11 cellular contexts compared by ENCODE assay signal in genomic region chr2:53575606-53576360, GRCh38.
DNase-seq lines count a peak whose midpoint lies in the region; ATAC-seq and TF ChIP-seq lines count a peak whose summit lies in the region.
"Had no signal": no experiment of that assay in that cellular context is flagged by ENCODE, and none has a peak within 500 bp of the region (broad histone marks: within the 10 kb centered on the region; RNA-seq: fewer than 3 reads in every experiment).

No MANE protein-coding gene starts in this region.

- H3K36me3 Mint-ChIP-seq in endodermal cell (ENCODE audit: low read depth) (no peaks in the 10 kb centered on the region), endothelial cell (ENCODE audit: low read depth, unreplicated experiment) (no peaks in the 10 kb centered on the region)
- H3K36me3 Mint-ChIP-seq: naive B cell had no signal

- H3K27me3 Mint-ChIP-seq in endodermal cell (ENCODE audit: insufficient read depth) (peaks cover 3% of the 10 kb centered on the region), endothelial cell (ENCODE audit: unreplicated experiment) (no peaks in the 10 kb centered on the region)

- intact Hi-C loops in sciatic nerve (cut with DNase I), result no loop called here

- H3K27ac Mint-ChIP-seq in endodermal cell (no peak overlapping the region), endothelial cell (ENCODE audit: unreplicated experiment) (no peak overlapping the region)
- H3K27ac Mint-ChIP-seq: naive B cell; stimulated activated naive CD8-positive, alpha-beta T cell treated with anti-CD3 and anti-CD28 coated beads, Interleukin-15, Interleukin-2, amounts not matched to agents 100 ng/mL and 50 ng/mL, for 24 hours had no signal

- H3K9me3 Mint-ChIP-seq in endodermal cell, result no peaks in the 10 kb centered on the region
- no peaks in the 10 kb centered on the region for H3K9me3 Mint-ChIP-seq in endothelial cell (ENCODE audit: unreplicated experiment)
- H3K9me3 Mint-ChIP-seq: stimulated activated naive CD8-positive, alpha-beta T cell treated with anti-CD3 and anti-CD28 coated beads, Interleukin-15, Interleukin-2, amounts not matched to agents 100 ng/mL and 50 ng/mL, for 24 hours had no signal

- peaks cover 5% of the 10 kb centered on the region for H3K4me1 ChIP-seq in endodermal cell (ENCODE audit: control insufficient read depth, insufficient read depth, low read length)

- H3K9me3 ChIP-seq in endodermal cell (ENCODE audit: control insufficient read depth, low read length), result no peaks in the 10 kb centered on the region
- H3K9me3 ChIP-seq: heart left ventricle had no signal

- H3K27me3 ChIP-seq in endodermal cell (ENCODE audit: control insufficient read depth, insufficient read depth, low read length, poor library complexity, severe bottlenecking), result no peaks in the 10 kb centered on the region
- H3K27me3 ChIP-seq: heart left ventricle had no signal

- WGBS in endodermal cell (ENCODE audit: insufficient coverage in 1 of 2, insufficient read length in 1 of 2), 2 experiments, result 73 to 82% methylated on average over 2 to 7 of the region's 8 CpGs

- ATAC-seq in sciatic nerve (peak; percentile 74), HG02759 (IDR thresholded peaks at IDR 0.05; ENCODE audit: unreplicated experiment) (no peak)

- DNase-seq in LHCN-M2 (ENCODE audit: low read depth) (peak; percentile 25), NCI-H446 treated with DMSO at 0.1 percent for 48 hours (lab: John Stamatoyannopoulos, UW) (peak; percentile 35), endodermal cell (no peak), sciatic nerve (ENCODE audit: low spot score) (no peak), endothelial cell (ENCODE audit: low spot score) (no peak)
- no peak for DNase-seq in stimulated activated CD4-positive, alpha-beta T cell treated with anti-CD3 and anti-CD28 coated beads, Interleukin-1b, Interleukin-23, amount 100 ng/mL, for 48 hours
- DNase-seq: naive B cell, NCI-H1048 had no signal

- TF ChIP-seq CTCF in endodermal cell (conservative IDR thresholded peaks at IDR 0.05), result no peak
- no peak for TF ChIP-seq CTCF in endothelial cell (IDR thresholded peaks at IDR 0.05; ENCODE audit: unreplicated experiment)

- H3K4me1 Mint-ChIP-seq in endodermal cell (peaks cover 23% of the 10 kb centered on the region), endothelial cell (ENCODE audit: unreplicated experiment) (no peaks in the 10 kb centered on the region)
- H3K4me1 Mint-ChIP-seq: naive B cell had no signal

- no peak overlapping the region for H3K4me3 ChIP-seq in endodermal cell (ENCODE audit: low read length)

- peak overlapping the region; percentile 11 for H3K27ac ChIP-seq in endodermal cell (ENCODE audit: low read depth, low read length)

- H3K4me3 Mint-ChIP-seq in endodermal cell, result no peak overlapping the region
- H3K4me3 Mint-ChIP-seq in endothelial cell (ENCODE audit: unreplicated experiment), result no peak overlapping the region
- H3K4me3 Mint-ChIP-seq: naive B cell; stimulated activated naive CD8-positive, alpha-beta T cell treated with anti-CD3 and anti-CD28 coated beads, Interleukin-15, Interleukin-2, amounts not matched to agents 100 ng/mL and 50 ng/mL, for 24 hours had no signal

- H3K9ac ChIP-seq in endodermal cell (ENCODE audit: extremely low read depth, low read length, poor library complexity, severe bottlenecking), result no peak overlapping the region

- no peaks in the 10 kb centered on the region for H3K36me3 ChIP-seq in endodermal cell (ENCODE audit: control insufficient read depth, insufficient read depth, low read length)
- H3K36me3 ChIP-seq: heart left ventricle had no signal

Comparison
In these comparisons a context has a peak if more than half of its experiments do, and no peak if none do; other contexts are left out.
1. DNase-seq: peak in LHCN-M2 (single experiment) and NCI-H446 treated with DMSO at 0.1 percent for 48 hours (single experiment); none in endodermal cell (single experiment), sciatic nerve (single experiment), endothelial cell (single experiment) and stimulated activated CD4-positive, alpha-beta T cell treated with anti-CD3 and anti-CD28 coated beads, Interleukin-1b, Interleukin-23, amount 100 ng/mL, for 48 hours (single experiment).